Comparison of ENCODE assay signal across 19 cellular contexts in genomic region chr12:20213851-20214250, GRCh38.
DNase-seq lines count a peak whose midpoint lies in the region; ATAC-seq, FAIRE-seq and TF ChIP-seq lines count a peak whose summit lies in the region.
"Had no signal": no experiment of that assay in that cellular context is flagged by ENCODE, and none has a peak within 500 bp of the region (broad histone marks: within the 10 kb centered on the region; RNA-seq: fewer than 3 reads in every experiment).

No MANE protein-coding gene starts in this region.

- no peak for TF ChIP-seq POLR2A in GM12891 (IDR thresholded peaks at IDR 0.05; ENCODE audit: low read depth, low read length)

- no peak overlapping the region for H3K4me3 Mint-ChIP-seq in MCF 10A (ENCODE audit: unreplicated experiment)
- no peak overlapping the region for H3K4me3 Mint-ChIP-seq in endodermal cell
- H3K4me3 Mint-ChIP-seq: activated CD4-positive, alpha-beta T cell treated with anti-CD3 and anti-CD28 coated beads, Interleukin-2, amount 10 ng/mL, durations not matched to agents 24 days and 14 days; HFFc6; naive thymus-derived CD4-positive, alpha-beta T cell had no signal

- WGBS in mammary epithelial cell (ENCODE audit: low coverage, missing lambda C conversion rate): 96% methylated on average over 5 of the region's 5 CpGs
- WGBS in endodermal cell (ENCODE audit: insufficient coverage in 1 of 2, insufficient read length in 1 of 2), 2 experiments: 85 to 92% methylated on average over 2 of the region's 5 CpGs

- no peaks in the 10 kb centered on the region for H3K36me3 ChIP-seq in mammary epithelial cell (ENCODE audit: insufficient read depth, low read length)
- no peaks in the 10 kb centered on the region for H3K36me3 ChIP-seq in endodermal cell (ENCODE audit: control insufficient read depth, insufficient read depth, low read length)
- no peaks in the 10 kb centered on the region for H3K36me3 ChIP-seq in tibial artery
- no peaks in the 10 kb centered on the region for H3K36me3 ChIP-seq in OCI-LY7 (ENCODE audit: insufficient read depth, low read length)
- H3K36me3 ChIP-seq: BLaER1 treated with 17β-estradiol and CSF1 and Interleukin-3, amounts not matched to agents 10 nM and 100 nM; prostate gland; suprapubic skin had no signal

- H3K27me3 ChIP-seq in mammary epithelial cell (ENCODE audit: insufficient read depth, low read length) (no peaks in the 10 kb centered on the region), endodermal cell (ENCODE audit: control insufficient read depth, insufficient read depth, low read length, poor library complexity, severe bottlenecking) (no peaks in the 10 kb centered on the region), tibial artery (no peaks in the 10 kb centered on the region)
- H3K27me3 ChIP-seq: BLaER1 treated with 17β-estradiol and CSF1 and Interleukin-3, amounts not matched to agents 10 nM and 100 nM; suprapubic skin had no signal

- peaks cover 7% of the 10 kb centered on the region for H3K9me3 Mint-ChIP-seq in MCF 10A (ENCODE audit: unreplicated experiment)
- no peaks in the 10 kb centered on the region for H3K9me3 Mint-ChIP-seq in endodermal cell
- H3K9me3 Mint-ChIP-seq: activated CD4-positive, alpha-beta T cell treated with anti-CD3 and anti-CD28 coated beads, Interleukin-2, amount 10 ng/mL, durations not matched to agents 24 days and 14 days had no signal

- no peak overlapping the region for H2AFZ ChIP-seq in mammary epithelial cell (ENCODE audit: low read depth, low read length)
- H2AFZ ChIP-seq in OCI-LY7 (ENCODE audit: low read length): no peak overlapping the region

- TF ChIP-seq CTCF in MCF 10A (IDR thresholded peaks at IDR 0.05; ENCODE audit: unreplicated experiment): no peak
- no peak for TF ChIP-seq CTCF in mammary epithelial cell (conservative IDR thresholded peaks at IDR 0.05 in 1 of 2, IDR thresholded peaks at IDR 0.05 in 1 of 2; ENCODE audit: extremely low read depth in 1 of 2, insufficient read depth in 1 of 2, low read depth in 1 of 2, low read length in 2 of 2)
- no peak for TF ChIP-seq CTCF in endodermal cell (conservative IDR thresholded peaks at IDR 0.05)
- TF ChIP-seq CTCF in tibial artery (IDR thresholded peaks at IDR 0.05): no peak
- no peak for TF ChIP-seq CTCF in OCI-LY7 (conservative IDR thresholded peaks at IDR 0.05; ENCODE audit: low read length)

- H3K4me1 ChIP-seq in mammary epithelial cell (ENCODE audit: insufficient read depth, low read length) (no peaks in the 10 kb centered on the region), endodermal cell (ENCODE audit: control insufficient read depth, insufficient read depth, low read length) (no peaks in the 10 kb centered on the region), tibial artery (peaks cover 0 to 43% (median 10%) of the 10 kb centered on the region in 4 donors), OCI-LY7 (ENCODE audit: insufficient read depth, low read length, poor library complexity, severe bottlenecking) (no peaks in the 10 kb centered on the region)
- H3K4me1 ChIP-seq: prostate gland had no signal

- intact Hi-C loops in MCF 10A (cut with micrococcal nuclease) (no loop called here), mammary epithelial cell (cut with micrococcal nuclease) (no loop called here), tibial artery (cut with DNase I; ENCODE audit: low total_unique reads) (no loop called here), OCI-LY7 (cut with micrococcal nuclease; ENCODE audit: unreplicated experiment) (loop anchor here (5.0 kb wide), 1 partner anchor 82 kb away; no protein-coding TSS in a partner anchor)

- H3K9me3 ChIP-seq in mammary epithelial cell (replicated peaks; ENCODE audit: insufficient read depth, low read length) (peaks cover 3% of the 10 kb centered on the region), endodermal cell (ENCODE audit: control insufficient read depth, low read length) (peaks cover 4% of the 10 kb centered on the region), tibial artery (no peaks in the 10 kb centered on the region), OCI-LY7 (ENCODE audit: low read length) (no peaks in the 10 kb centered on the region)
- H3K9me3 ChIP-seq: prostate gland, suprapubic skin had no signal

- H3K27ac ChIP-seq in mammary epithelial cell (ENCODE audit: insufficient read depth, low read depth, low read length) (no peak overlapping the region), endodermal cell (ENCODE audit: low read depth, low read length) (peak overlapping the region; percentile 98), tibial artery (peak overlapping the region; percentile 43 to 48), OCI-LY7 (ENCODE audit: low read depth, low read length, poor library complexity, severe bottlenecking) (no peak overlapping the region)
- H3K27ac ChIP-seq: BLaER1 treated with 17β-estradiol and CSF1 and Interleukin-3, amounts not matched to agents 10 nM and 100 nM had no signal

- H3K27ac Mint-ChIP-seq in MCF 10A (ENCODE audit: low read depth, unreplicated experiment) (no peak overlapping the region), endodermal cell (no peak overlapping the region)
- H3K27ac Mint-ChIP-seq: activated CD4-positive, alpha-beta T cell treated with anti-CD3 and anti-CD28 coated beads, Interleukin-2, amount 10 ng/mL, durations not matched to agents 24 days and 14 days; HFFc6; naive thymus-derived CD4-positive, alpha-beta T cell had no signal

- no TSS peak for BruUV-seq in MCF 10A (replicated peaks; lab: Mats Ljungman, UMichigan)
- no TSS peak for BruUV-seq in mammary epithelial cell (replicated peaks; lab: Mats Ljungman, UMichigan)
- BruUV-seq in OCI-LY7 (replicated peaks; lab: Mats Ljungman, UMichigan): no TSS peak

- no peaks in the 10 kb centered on the region for H3K27me3 Mint-ChIP-seq in MCF 10A (ENCODE audit: insufficient read depth, unreplicated experiment)
- no peaks in the 10 kb centered on the region for H3K27me3 Mint-ChIP-seq in endodermal cell (ENCODE audit: insufficient read depth)
- H3K27me3 Mint-ChIP-seq: activated CD4-positive, alpha-beta T cell treated with anti-CD3 and anti-CD28 coated beads, Interleukin-2, amount 10 ng/mL, durations not matched to agents 24 days and 14 days; naive thymus-derived CD4-positive, alpha-beta T cell had no signal

- H3K4me3 ChIP-seq in mammary epithelial cell (replicated peaks in 1 of 3; ENCODE audit: insufficient read depth in 1 of 3, low read depth in 2 of 3, low read length in 3 of 3) (no peak overlapping the region), endodermal cell (ENCODE audit: low read length) (no peak overlapping the region), tibial artery (no peak overlapping the region), OCI-LY7 (ENCODE audit: low read depth, low read length, poor library complexity, severe bottlenecking) (no peak overlapping the region)
- H3K4me3 ChIP-seq: BLaER1 treated with 17β-estradiol and CSF1 and Interleukin-3, amounts not matched to agents 10 nM and 100 nM; lung; prostate gland; suprapubic skin had no signal

- peak; percentile 13 for DNase-seq in MCF 10A (ENCODE audit: unreplicated experiment)
- DNase-seq in mammary epithelial cell: no peak
- no peak for DNase-seq in endodermal cell
- no peak for DNase-seq in left lobe of liver (ENCODE audit: low spot score)
- DNase-seq in tibial artery: no peak
- DNase-seq in OCI-LY7 (ENCODE audit: low spot score): no peak
- no peak for DNase-seq in NCI-H2081 treated with DMSO at 0.1 percent for 48 hours (lab: John Stamatoyannopoulos, UW)
- DNase-seq in GM12891 (ENCODE audit: insufficient read length, low spot score): no peak
- DNase-seq: activated CD4-positive, alpha-beta T cell treated with anti-CD3 and anti-CD28 coated beads, Interleukin-2, amount 10 ng/mL, durations not matched to agents 24 days and 14 days; activated CD8-positive, alpha-beta memory T cell treated with anti-CD3 and anti-CD28 coated beads, Interleukin-2, amount 50 U/mL, for 4 hours; activated effector memory CD4-positive, alpha-beta T cell treated with anti-CD3 and anti-CD28 coated beads, Interleukin-2, amount 50 U/mL, for 16 hours; HFFc6; naive thymus-derived CD4-positive, alpha-beta T cell; NCI-H146 had no signal

- in situ Hi-C loops in mammary epithelial cell (cut with MboI; ENCODE audit: low sequenced_read_pairs in 2 of 2): no loop called here

- no peak for FAIRE-seq in GM12891 (lab: Jason Lieb, UNC)

- H3K36me3 Mint-ChIP-seq in MCF 10A (ENCODE audit: insufficient read depth, unreplicated experiment): no peaks in the 10 kb centered on the region
- no peaks in the 10 kb centered on the region for H3K36me3 Mint-ChIP-seq in endodermal cell (ENCODE audit: low read depth)
- H3K36me3 Mint-ChIP-seq: naive thymus-derived CD4-positive, alpha-beta T cell had no signal

- POLR2A ChIA-PET in MCF 10A (lab: Yijun Ruan, JAX) (no interaction called here), OCI-LY7 (lab: Charles Lee) (interaction anchor here (0.5 kb wide), 1 partner anchor 36 kb away, joined by 9 read pairs; no protein-coding TSS in a partner anchor)

- H3K4me2 ChIP-seq in mammary epithelial cell (ENCODE audit: insufficient read depth, low read depth, low read length) (no peak overlapping the region), OCI-LY7 (ENCODE audit: low read length) (no peak overlapping the region)

- peak; percentile 33 for ATAC-seq in left lobe of liver
- ATAC-seq: naive thymus-derived CD4-positive, alpha-beta T cell; Panc1 had no signal

- CTCF ChIA-PET in MCF 10A (lab: Yijun Ruan, JAX): interaction anchor here (1.0 to 1.9 kb wide), 4 partner anchors 13 to 475 kb away, joined by 3 to 6 read pairs (median 6); no protein-coding TSS in a partner anchor
- CTCF ChIA-PET in mammary epithelial cell (lab: Charles Lee; ENCODE audit: low non-redundant PET): no interaction called here
- CTCF ChIA-PET in OCI-LY7 (lab: Charles Lee; ENCODE audit: unreplicated experiment): no interaction called here

- H4K20me1 ChIP-seq in mammary epithelial cell (ENCODE audit: insufficient read depth, low read length): no peaks in the 10 kb centered on the region
- H4K20me1 ChIP-seq in OCI-LY7 (ENCODE audit: insufficient read depth, low read length): no peaks in the 10 kb centered on the region
- H4K20me1 ChIP-seq: BLaER1 treated with 17β-estradiol and CSF1 and Interleukin-3, amounts not matched to agents 10 nM and 100 nM had no signal

- H3K4me1 Mint-ChIP-seq in MCF 10A (ENCODE audit: insufficient read depth, unreplicated experiment): peaks cover 20% of the 10 kb centered on the region
- H3K4me1 Mint-ChIP-seq in endodermal cell: peaks cover 9% of the 10 kb centered on the region
- H3K4me1 Mint-ChIP-seq: activated CD4-positive, alpha-beta T cell treated with anti-CD3 and anti-CD28 coated beads, Interleukin-2, amount 10 ng/mL, durations not matched to agents 24 days and 14 days; naive thymus-derived CD4-positive, alpha-beta T cell had no signal

- no peaks in the 10 kb centered on the region for H3K79me2 ChIP-seq in mammary epithelial cell (ENCODE audit: insufficient read depth, low read length)
- H3K79me2 ChIP-seq in OCI-LY7 (ENCODE audit: insufficient read depth, low read depth, low read length): no peaks in the 10 kb centered on the region

- dilution Hi-C loops in mammary epithelial cell (cut with HindIII; ENCODE audit: low sequenced_read_pairs): no loop called here

- H3K9me2 ChIP-seq in OCI-LY7 (ENCODE audit: insufficient read depth, low read length): no peaks in the 10 kb centered on the region

- H3K9ac ChIP-seq in mammary epithelial cell (ENCODE audit: insufficient read depth, low read length) (no peak overlapping the region), endodermal cell (ENCODE audit: extremely low read depth, low read length, poor library complexity, severe bottlenecking) (no peak overlapping the region)
- H3K9ac ChIP-seq: BLaER1 treated with 17β-estradiol and CSF1 and Interleukin-3, amounts not matched to agents 10 nM and 100 nM had no signal

Comparison
In these comparisons a context has a peak if more than half of its experiments do, and no peak if none do; other contexts are left out.
1. H3K27ac ChIP-seq: peak in endodermal cell (single experiment) and tibial artery (2 of 2); none in mammary epithelial cell (single experiment) and OCI-LY7 (single experiment).